Comparison of ENCODE assay signal across 8 cellular contexts in genomic region chr3:16264174-16264707, GRCh38. TPM values are rescaled to one million over a fixed set of nuclear protein-coding genes. Genes with fewer than 3 reads are reported as not detected.
DNase-seq lines count a peak whose midpoint lies in the region; ATAC-seq and TF ChIP-seq lines count a peak whose summit lies in the region.

No MANE protein-coding gene starts in this region.

- peaks cover 22% of the 10 kb centered on the region for H3K36me3 ChIP-seq in KOPT-K1 (ENCODE audit: insufficient read depth, low read length)

- no peaks in the 10 kb centered on the region for H3K9me3 Mint-ChIP-seq in T-helper 2 cell treated with Interferon-gamma antibody and Interleukin-4, amounts not matched to agents 5 μg/mL and 100 μg/mL, for 36 hours
- H3K9me3 Mint-ChIP-seq in natural killer cell treated with Interleukin-12 subunit alpha and Interleukin-12 subunit beta and Interleukin-15 and Interleukin-18, amount 100 ng/mL, for 72 hours = no peaks in the 10 kb centered on the region

- H3K9me3 ChIP-seq in KOPT-K1 (ENCODE audit: insufficient read depth, low read length, poor library complexity, severe bottlenecking) = no peaks in the 10 kb centered on the region

- peaks cover 5% of the 10 kb centered on the region for H3K36me3 Mint-ChIP-seq in T-helper 2 cell treated with Interferon-gamma antibody and Interleukin-4, amounts not matched to agents 5 μg/mL and 100 μg/mL, for 36 hours (ENCODE audit: low read depth)
- peaks cover 7% of the 10 kb centered on the region for H3K36me3 Mint-ChIP-seq in natural killer cell treated with Interleukin-12 subunit alpha and Interleukin-12 subunit beta and Interleukin-15 and Interleukin-18, amount 100 ng/mL, for 72 hours

- H3K4me1 Mint-ChIP-seq in T-helper 2 cell treated with Interferon-gamma antibody and Interleukin-4, amounts not matched to agents 5 μg/mL and 100 μg/mL, for 36 hours (ENCODE audit: low read depth) = peaks cover 22% of the 10 kb centered on the region
- peaks cover 21 to 26% of the 10 kb centered on the region in 2 donors for H3K4me1 Mint-ChIP-seq in natural killer cell treated with Interleukin-12 subunit alpha and Interleukin-12 subunit beta and Interleukin-15 and Interleukin-18, amount 100 ng/mL, for 72 hours (ENCODE audit: low read depth in 2 of 2)

- DNase-seq in T-helper 2 cell treated with Interferon-gamma antibody and Interleukin-4, amounts not matched to agents 5 μg/mL and 100 μg/mL, for 36 hours (ENCODE audit: low spot score) = no peak
- DNase-seq in T-helper 2 cell = no peak
- DNase-seq in choroid plexus epithelial cell (ENCODE audit: low read depth) = no peak
- DNase-seq in natural killer cell treated with Interleukin-12 subunit alpha and Interleukin-12 subunit beta and Interleukin-15 and Interleukin-18, amount 100 ng/mL, for 72 hours (ENCODE audit: low spot score) = no peak
- DNase-seq in DMS79 treated with DMSO at 0.1 percent for 48 hours (lab: John Stamatoyannopoulos, UW) = no peak
- no peak for DNase-seq in NCI-H2227 treated with DMSO at 0.1 percent for 48 hours (lab: John Stamatoyannopoulos, UW)

- H3K4me3 Mint-ChIP-seq in T-helper 2 cell treated with Interferon-gamma antibody and Interleukin-4, amounts not matched to agents 5 μg/mL and 100 μg/mL, for 36 hours = peak overlapping the region; percentile 98
- H3K4me3 Mint-ChIP-seq in natural killer cell treated with Interleukin-12 subunit alpha and Interleukin-12 subunit beta and Interleukin-15 and Interleukin-18, amount 100 ng/mL, for 72 hours = peak overlapping the region; percentile 95

- peak overlapping the region; percentile 99 for H3K27ac Mint-ChIP-seq in T-helper 2 cell treated with Interferon-gamma antibody and Interleukin-4, amounts not matched to agents 5 μg/mL and 100 μg/mL, for 36 hours
- H3K27ac Mint-ChIP-seq in natural killer cell treated with Interleukin-12 subunit alpha and Interleukin-12 subunit beta and Interleukin-15 and Interleukin-18, amount 100 ng/mL, for 72 hours = peak overlapping the region; percentile 89 to 98

- no peaks in the 10 kb centered on the region for H3K27me3 Mint-ChIP-seq in T-helper 2 cell treated with Interferon-gamma antibody and Interleukin-4, amounts not matched to agents 5 μg/mL and 100 μg/mL, for 36 hours (ENCODE audit: low read depth)
- no peaks in the 10 kb centered on the region for H3K27me3 Mint-ChIP-seq in natural killer cell treated with Interleukin-12 subunit alpha and Interleukin-12 subunit beta and Interleukin-15 and Interleukin-18, amount 100 ng/mL, for 72 hours

- ATAC-seq in natural killer cell treated with Interleukin-12 subunit alpha and Interleukin-12 subunit beta and Interleukin-15 and Interleukin-18, amount 100 ng/mL, for 72 hours = peak in 1 of 2 donors; percentile 85
- no peak for ATAC-seq in GM18511 (IDR thresholded peaks at IDR 0.05; ENCODE audit: unreplicated experiment)

- H3K27ac ChIP-seq in KOPT-K1 (ENCODE audit: low read depth, low read length, poor library complexity, severe bottlenecking) = peak overlapping the region; percentile 77

- no peak for TF ChIP-seq CTCF in choroid plexus epithelial cell (conservative IDR thresholded peaks at IDR 0.05; ENCODE audit: low read depth, low read length)

- peak overlapping the region; percentile 88 for H3K4me3 ChIP-seq in choroid plexus epithelial cell (ENCODE audit: low read depth, low read length)

RNA-seq across cellular contexts. Expression of gene DPH3, which starts 0.5 kb away (rescaled TPM):
- total RNA-seq in natural killer cell treated with Interleukin-12 subunit alpha and Interleukin-12 subunit beta and Interleukin-15 and Interleukin-18, amount 100 ng/mL, for 72 hours = 10 to 100 TPM; 24.4 to 25.7 TPM

RNA-seq across cellular contexts. Expression of gene OXNAD1, which starts 0.8 kb away (rescaled TPM):
- 10 to 100 TPM; 16.0 to 31.4 TPM for total RNA-seq in natural killer cell treated with Interleukin-12 subunit alpha and Interleukin-12 subunit beta and Interleukin-15 and Interleukin-18, amount 100 ng/mL, for 72 hours
